8 cellular contexts compared by ENCODE assay signal in the genomic region with DNA sequence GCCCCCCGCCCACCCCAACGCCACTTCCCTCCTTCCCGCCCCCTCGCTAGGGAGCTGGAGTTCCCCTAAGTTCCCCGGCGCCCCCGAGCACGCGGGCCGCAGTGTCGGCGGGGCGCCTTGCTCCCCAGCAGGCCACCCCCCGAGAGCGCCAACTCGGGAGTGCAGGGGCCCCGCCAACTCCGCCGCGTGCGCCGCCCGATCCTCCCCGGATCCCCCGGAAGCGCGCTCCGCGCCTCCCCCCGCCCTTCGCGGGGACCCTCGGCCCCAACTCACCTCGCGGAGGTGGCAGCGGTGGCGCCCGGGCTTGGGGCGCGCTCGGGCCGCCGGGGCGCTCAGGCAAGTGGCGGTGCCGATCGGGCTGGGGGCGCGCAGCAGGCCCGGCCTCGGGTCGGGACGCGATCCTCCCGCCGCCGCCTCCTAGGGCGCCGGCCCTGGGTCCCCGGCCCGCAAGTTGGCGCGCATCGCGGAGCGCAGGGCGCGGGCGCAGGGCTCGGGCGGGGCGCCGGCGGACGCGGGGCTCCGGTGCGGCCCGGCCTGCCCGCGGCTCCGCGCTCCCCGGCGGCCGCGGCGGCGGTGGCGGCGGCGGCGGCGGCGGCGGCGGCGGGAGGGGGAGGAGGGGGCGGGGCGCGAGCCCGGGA. TPM values are rescaled to one million over a fixed set of nuclear protein-coding genes. Genes with fewer than 3 reads are reported as not detected.
A peak's percentile ranks its signal among the peaks of the same experiment; 100 is the strongest.
DNase-seq lines count a peak whose midpoint lies in the region; ATAC-seq lines count a peak whose summit lies in the region.

Gene NCOR2, minus strand, starts transcription at position 578 of the 638 bp plus-strand sequence. CDS start 72,361 bp downstream, outside the sequence.

- H3K27me3 ChIP-seq in right cardiac atrium (ENCODE audit: control insufficient read depth, insufficient read depth) (no peaks in the 10 kb centered on the region), skeletal muscle satellite cell (ENCODE audit: control insufficient read depth, insufficient read depth, low read length) (no peaks in the 10 kb centered on the region)

- peak within 1 kb of the TSS; percentile 84 for H3K9ac ChIP-seq in skeletal muscle satellite cell (ENCODE audit: low read depth, low read length)

- H3K4me3 ChIP-seq in right cardiac atrium (ENCODE audit: low read length) (peak within 1 kb of the TSS; percentile 84), skeletal muscle satellite cell (ENCODE audit: low read length) (peak within 1 kb of the TSS; percentile 93)

- H3K4me1 ChIP-seq in right cardiac atrium (ENCODE audit: control insufficient read depth, insufficient read depth, low read length), result peaks cover 11% of the 10 kb centered on the region
- peaks cover 20% of the 10 kb centered on the region for H3K4me1 ChIP-seq in skeletal muscle satellite cell (ENCODE audit: control insufficient read depth, insufficient read depth, low read length)

- peak within 1 kb of the TSS; percentile 89 for H3K27ac ChIP-seq in right cardiac atrium (ENCODE audit: low read length)

- DNase-seq in NCI-H1092 treated with DMSO at 0.1 percent for 48 hours (lab: John Stamatoyannopoulos, UW), result peak; percentile 12
- DNase-seq in NCI-H1092 (lab: John Stamatoyannopoulos, UW), result no peak
- no peak for DNase-seq in SK-MEL-5 (ENCODE audit: low read depth, low spot score)
- DNase-seq in activated naive CD8-positive, alpha-beta T cell treated with anti-CD3 and anti-CD28 coated beads, Interleukin-2, amount 50 U/mL, for 16 hours (ENCODE audit: low read depth, low spot score), result peak; percentile 30
- peak in 2 of 3 donors; percentile 78 to 83 for DNase-seq in right cardiac atrium
- no peak for DNase-seq in NCI-H2107 (lab: John Stamatoyannopoulos, UW)

- intact Hi-C loops in right cardiac atrium (cut with DNase I), result loop anchor here (5.0 to 10.0 kb wide), 8 partner anchors 50 to 200 kb away; no protein-coding TSS in a partner anchor

- peak within 1 kb of the TSS; percentile 95 for H3K4me2 ChIP-seq in skeletal muscle satellite cell (ENCODE audit: low read length)

- H3K9me3 ChIP-seq in right cardiac atrium (ENCODE audit: control insufficient read depth, low read length) (no peaks in the 10 kb centered on the region), skeletal muscle satellite cell (replicated peaks; ENCODE audit: low read length) (no peaks in the 10 kb centered on the region)

- in situ Hi-C loops in SK-MEL-5 (cut with HindIII; ENCODE audit: low pct_unique_long_range_greater_than_20kb, low sequenced_read_pairs), result no loop called here

- WGBS in right cardiac atrium, result under 1% methylated on average over 97 of the region's 102 CpGs

- H3K36me3 ChIP-seq in skeletal muscle satellite cell (ENCODE audit: insufficient read depth, low read length), result no peaks in the 10 kb centered on the region

- peak; percentile 27 for ATAC-seq in HG02973 (IDR thresholded peaks at IDR 0.05; ENCODE audit: unreplicated experiment)
- peak; percentile 1 to 3 for ATAC-seq in right cardiac atrium

RNA-seq across cellular contexts. Expression of gene NCOR2, which starts in this region (rescaled TPM):
- 23.3 and 33.9 TPM in 2 replicates for total RNA-seq in SK-MEL-5 (2014; rRNA removed; shearing (Covaris generic))
- 161 and 175 TPM in 2 replicates for polyA plus RNA-seq in SK-MEL-5 (2015; cell fraction: cytosol; rRNA removed)
- 131 and 142 TPM in 2 replicates for polyA plus RNA-seq in SK-MEL-5 (2015; cell fraction: nucleus; rRNA removed)
- total RNA-seq in right cardiac atrium, result 100 to 1,000 TPM; 137 to 166 (median 146) TPM
- 66.4 TPM for polyA plus RNA-seq in right cardiac atrium
- 46.6 and 66.2 TPM in 2 replicates for total RNA-seq in skeletal muscle satellite cell (2012; rRNA removed)

Comparison
In these comparisons a context has a peak if more than half of its experiments do, and no peak if none do; other contexts are left out.
1. DNase-seq: peak in NCI-H1092 treated with DMSO at 0.1 percent for 48 hours (single experiment), activated naive CD8-positive, alpha-beta T cell treated with anti-CD3 and anti-CD28 coated beads, Interleukin-2, amount 50 U/mL, for 16 hours (single experiment) and right cardiac atrium (2 of 3); none in NCI-H1092 (single experiment), SK-MEL-5 (single experiment) and NCI-H2107 (single experiment).